1 cellular context compared by ENCODE assay signal in genomic region chr20:22217712-22218352, GRCh38.
TF ChIP-seq lines count a peak whose summit lies in the region.

No MANE protein-coding gene starts in this region.

TF ChIP-seq in GM23338, 12 proteins besides CTCF, POLR2A, EP300 and RAD21 (continued from another document):
- TF ChIP-seq ZNF462 (CRISPR knock-in tag; IDR thresholded peaks at IDR 0.05) (no peak), POLR2AphosphoS5 (IDR thresholded peaks at IDR 0.05; ENCODE audit: low read depth) (no peak), ZNF114 (CRISPR knock-in tag; IDR thresholded peaks at IDR 0.05) (no peak), EZH2phosphoT487 (IDR thresholded peaks at IDR 0.05; ENCODE audit: unreplicated experiment) (no peak), ZNF331 (CRISPR knock-in tag; IDR thresholded peaks at IDR 0.05; ENCODE audit: low read depth) (no peak)
